Comparison of ENCODE assay signal across 16 cellular contexts in the genomic region with DNA sequence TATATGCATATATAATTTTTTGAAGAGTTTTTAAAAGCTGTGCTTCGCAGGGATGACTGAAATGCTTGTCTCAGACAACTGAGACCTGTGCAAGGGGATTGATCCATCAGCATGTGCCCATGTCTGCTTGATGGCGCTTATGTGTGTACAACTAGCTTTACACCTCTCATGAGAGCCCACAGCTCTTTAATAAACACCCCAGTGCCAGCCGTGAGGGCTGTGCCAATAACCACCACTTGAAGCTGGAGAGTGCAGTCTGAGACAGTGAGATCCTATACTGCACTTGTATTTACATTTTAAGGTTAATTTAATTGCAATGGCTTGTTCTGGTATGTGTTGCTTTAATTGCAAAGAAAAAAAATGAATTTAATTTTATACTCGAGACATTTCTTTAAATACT.
DNase-seq lines count a peak whose midpoint lies in the region; ATAC-seq and TF ChIP-seq lines count a peak whose summit lies in the region.
"Had no signal": no experiment of that assay in that cellular context is flagged by ENCODE, and none has a peak within 500 bp of the region (broad histone marks: within the 10 kb centered on the region; RNA-seq: fewer than 3 reads in every experiment).

No MANE protein-coding gene starts in this region.

- no peaks in the 10 kb centered on the region for H3K9me3 ChIP-seq in H9 (ENCODE audit: control insufficient read depth, low read depth, low read length)
- H3K9me3 ChIP-seq in SK-N-MC (ENCODE audit: low read depth, low read length) = no peaks in the 10 kb centered on the region
- H3K9me3 ChIP-seq: ascending aorta had no signal

- H3K23me2 ChIP-seq in H9 (ENCODE audit: insufficient read length, low read depth, low read length, poor library complexity, severe bottlenecking) = no peaks in the 10 kb centered on the region

- no peak overlapping the region for H4K5ac ChIP-seq in H9 (ENCODE audit: insufficient read length, low read depth, low read length)

- peak overlapping the region in 1 of 2 experiments; percentile 56; a peak in 1 of 5 replicates for H3K4me3 Mint-ChIP-seq in H9
- H3K4me3 Mint-ChIP-seq: stimulated activated memory B cell treated with anti-CD40 and anti-IgM and Interleukin-4, amounts not matched to agents 10 μg/mL and 1 μg/mL and 100 μg/mL, for 72 hours had no signal

- peaks cover 87 to 91% of the 10 kb centered on the region in 2 experiments for H3K4me1 Mint-ChIP-seq in H9
- H3K4me1 Mint-ChIP-seq: stimulated activated memory B cell treated with anti-CD40 and anti-IgM and Interleukin-4, amounts not matched to agents 10 μg/mL and 1 μg/mL and 100 μg/mL, for 72 hours had no signal

- H3K18ac ChIP-seq in H9 (ENCODE audit: insufficient read length, low read depth, low read length) = no peak overlapping the region

- no CpG with 5 or more reads among the region's 4 CpGs for WGBS in H9 (ENCODE audit: extremely low coverage, insufficient read length, low lambda C conversion rate)

- H2AK5ac ChIP-seq in H9 (ENCODE audit: insufficient read length, low read length) = no peak overlapping the region

- peaks cover 8% of the 10 kb centered on the region for H3K4me1 ChIP-seq in H9 (ENCODE audit: insufficient read depth, low read length)
- no peaks in the 10 kb centered on the region for H3K4me1 ChIP-seq in foreskin keratinocyte
- H3K4me1 ChIP-seq: ascending aorta had no signal

- H3K36me3 ChIP-seq in SK-N-MC (ENCODE audit: insufficient read depth, low read length) = no peaks in the 10 kb centered on the region
- H3K36me3 ChIP-seq: ascending aorta had no signal

- H3K4me3 ChIP-seq in SK-N-MC = peak overlapping the region; percentile 17; the same call in 1 of the 2 replicates
- H3K4me3 ChIP-seq: ascending aorta, hepatocyte had no signal

- DNase-seq in COR-L47 (lab: John Stamatoyannopoulos, UW) = peak; percentile 45
- DNase-seq in H9 = no peak
- peak; percentile 50 for DNase-seq in NCI-H2196 (lab: John Stamatoyannopoulos, UW; ENCODE audit: unreplicated experiment)
- DNase-seq in SK-N-MC (ENCODE audit: low read depth, low spot score) = no peak
- DNase-seq in cerebellum (ENCODE audit: low spot score) = no peak
- no peak for DNase-seq in NCI-H526 treated with DMSO at 0.1 percent for 48 hours (lab: John Stamatoyannopoulos, UW)
- DNase-seq in foreskin keratinocyte = no peak
- DNase-seq: activated CD4-positive, alpha-beta T cell treated with anti-CD3 and anti-CD28 coated beads for 4 hours; activated CD8-positive, alpha-beta memory T cell treated with anti-CD3 and anti-CD28 coated beads, Interleukin-2, amount 50 U/mL, for 4 hours; activated naive CD4-positive, alpha-beta T cell; midbrain; NCI-H187 treated with DMSO at 0.1 percent for 48 hours had no signal

- no peak overlapping the region for H2BK12ac ChIP-seq in H9 (ENCODE audit: insufficient read length, low read depth, low read length)

- H3K27ac ChIP-seq in H9 (ENCODE audit: insufficient read length, low read depth, low read length) (no peak overlapping the region), SK-N-MC (peak overlapping the region; percentile 97; the same call in 1 of the 2 replicates), foreskin keratinocyte (no peak overlapping the region)
- H3K27ac ChIP-seq: ascending aorta, hepatocyte had no signal

- H3K79me1 ChIP-seq in H9 (ENCODE audit: insufficient read depth, low read depth, low read length, poor library complexity, severe bottlenecking) = no peaks in the 10 kb centered on the region

- TF ChIP-seq CTCF in H9 (conservative IDR thresholded peaks at IDR 0.05) (no peak), foreskin keratinocyte (conservative IDR thresholded peaks at IDR 0.05) (no peak)

- H3K27ac Mint-ChIP-seq in H9 = peak overlapping the region; percentile 84 to 98 (median 91); a peak in 6 of 7 replicates
- H3K27ac Mint-ChIP-seq: stimulated activated memory B cell treated with anti-CD40 and anti-IgM and Interleukin-4, amounts not matched to agents 10 μg/mL and 1 μg/mL and 100 μg/mL, for 72 hours had no signal

- no peak overlapping the region for H3K56ac ChIP-seq in H9 (ENCODE audit: insufficient read length, low read depth, low read length)

- no peak overlapping the region for H3T11ph ChIP-seq in H9 (ENCODE audit: low read length)

- H2BK120ac ChIP-seq in H9 (ENCODE audit: low read depth, low read length, poor library complexity, severe bottlenecking) = no peak overlapping the region

- no peaks in the 10 kb centered on the region for H3K27me3 Mint-ChIP-seq in H9 (ENCODE audit: low read depth)
- H3K27me3 Mint-ChIP-seq: stimulated activated memory B cell treated with anti-CD40 and anti-IgM and Interleukin-4, amounts not matched to agents 10 μg/mL and 1 μg/mL and 100 μg/mL, for 72 hours had no signal

- H3K36me3 Mint-ChIP-seq in H9 (ENCODE audit: insufficient read depth in 1 of 3, low read depth in 3 of 3) = no peaks in the 10 kb centered on the region

- H3K9ac ChIP-seq in H9 (ENCODE audit: extremely low read depth, insufficient read length, low read length) (no peak overlapping the region), SK-N-MC (ENCODE audit: insufficient read length) (no peak overlapping the region)

- H3K27me3 ChIP-seq in H9 (ENCODE audit: insufficient read depth, low read length) = no peaks in the 10 kb centered on the region
- H3K27me3 ChIP-seq in foreskin keratinocyte = no peaks in the 10 kb centered on the region
- H3K27me3 ChIP-seq: ascending aorta, hepatocyte had no signal

- H2BK20ac ChIP-seq in H9 (ENCODE audit: low read depth, low read length, poor library complexity, severe bottlenecking) = no peak overlapping the region

- no peak overlapping the region for H4K91ac ChIP-seq in H9 (ENCODE audit: insufficient read length, low read depth, low read length)

- H4K8ac ChIP-seq in H9 (replicated peaks; ENCODE audit: insufficient read length, low read depth, low read length) = no peak overlapping the region

- no peak overlapping the region for H2AFZ ChIP-seq in H9 (ENCODE audit: low read length)
- H2AFZ ChIP-seq: hepatocyte had no signal

- no peaks in the 10 kb centered on the region for H4K20me1 ChIP-seq in H9 (ENCODE audit: control insufficient read depth, insufficient read depth, insufficient read length)

- no peaks in the 10 kb centered on the region for H3K79me2 ChIP-seq in H9 (ENCODE audit: insufficient read depth, low read length)
- H3K79me2 ChIP-seq: hepatocyte had no signal

- no peak overlapping the region for H3K23ac ChIP-seq in H9 (ENCODE audit: insufficient read length, low read depth, low read length)

- H3K14ac ChIP-seq in H9 (ENCODE audit: insufficient read depth, low read length) = no peak overlapping the region

- no peak overlapping the region; the same call in 1 of the 2 replicates for H3K4ac ChIP-seq in H9 (ENCODE audit: low read depth, low read length)

- H3K4me2 ChIP-seq in H9 (ENCODE audit: insufficient read depth, insufficient read length, low read length) = no peak overlapping the region
- H3K4me2 ChIP-seq: hepatocyte had no signal

- no peak overlapping the region for H2BK5ac ChIP-seq in H9 (ENCODE audit: insufficient read length, low read length)

- no peaks in the 10 kb centered on the region for H3K9me3 Mint-ChIP-seq in H9
- H3K9me3 Mint-ChIP-seq: stimulated activated memory B cell treated with anti-CD40 and anti-IgM and Interleukin-4, amounts not matched to agents 10 μg/mL and 1 μg/mL and 100 μg/mL, for 72 hours had no signal

- H2BK15ac ChIP-seq in H9 (ENCODE audit: low read depth, low read length) = no peak overlapping the region

- no peak for ATAC-seq in HG02973 (IDR thresholded peaks at IDR 0.05; ENCODE audit: unreplicated experiment)
- no peak for ATAC-seq in foreskin keratinocyte
- ATAC-seq: stimulated activated memory B cell treated with anti-CD40 and anti-IgM and Interleukin-4, amounts not matched to agents 10 μg/mL and 1 μg/mL and 100 μg/mL, for 72 hours had no signal

Comparison
In these comparisons a context has a peak if more than half of its experiments do, and no peak if none do; other contexts are left out.
1. DNase-seq: peak in COR-L47 (single experiment) and NCI-H2196 (single experiment); none in H9 (single experiment), SK-N-MC (single experiment), cerebellum (single experiment), NCI-H526 treated with DMSO at 0.1 percent for 48 hours (single experiment) and foreskin keratinocyte (0 of 2).